13 cellular contexts compared by ENCODE assay signal in genomic region chr13:81406639-81407292, GRCh38.
A peak's percentile ranks its signal among the peaks of the same experiment; 100 is the strongest.
DNase-seq lines count a peak whose midpoint lies in the region; ATAC-seq, FAIRE-seq and TF ChIP-seq lines count a peak whose summit lies in the region.
"Had no signal": no experiment of that assay in that cellular context is flagged by ENCODE, and none has a peak within 500 bp of the region (broad histone marks: within the 10 kb centered on the region; RNA-seq: fewer than 3 reads in every experiment).

No MANE protein-coding gene starts in this region.

- no peaks in the 10 kb centered on the region for H3K27me3 ChIP-seq in gastroesophageal sphincter
- no peaks in the 10 kb centered on the region for H3K27me3 ChIP-seq in BE2C
- H3K27me3 ChIP-seq: adrenal gland had no signal

- DNase-seq in GM18507 (ENCODE audit: extremely low spot score, insufficient read length, low read depth): no peak
- peak; percentile 35 for DNase-seq in RCC 7860 (ENCODE audit: low spot score)
- no peak for DNase-seq in T-helper 2 cell
- no peak for DNase-seq in BE2C
- no peak for DNase-seq in NCI-H226
- DNase-seq: adrenal gland, NCI-H2029, PC-3 had no signal

- H3K4me1 ChIP-seq in gastroesophageal sphincter: no peaks in the 10 kb centered on the region
- H3K4me1 ChIP-seq in BE2C: no peaks in the 10 kb centered on the region
- H3K4me1 ChIP-seq: adrenal gland, parathyroid adenoma had no signal

- H3K4me3 ChIP-seq in gastroesophageal sphincter (no peak overlapping the region), BE2C (ENCODE audit: low read depth, low read length) (no peak overlapping the region)
- H3K4me3 ChIP-seq: adrenal gland had no signal

- peak; percentile 84 for FAIRE-seq in GM18507 (lab: Jason Lieb, UNC)
- peak; percentile 86 for FAIRE-seq in RCC 7860 (lab: Jason Lieb, UNC)
- FAIRE-seq: frontal cortex had no signal

- TF ChIP-seq EP300 in gastroesophageal sphincter (IDR thresholded peaks at IDR 0.05): no peak

- ATAC-seq in GM21423 (IDR thresholded peaks at IDR 0.05; ENCODE audit: unreplicated experiment) (peak; percentile 88), HG03060 (IDR thresholded peaks at IDR 0.05; ENCODE audit: low read depth, unreplicated experiment) (peak; percentile 66), gastroesophageal sphincter (no peak)
- ATAC-seq: PC-3 had no signal

- TF ChIP-seq POLR2A in gastroesophageal sphincter (IDR thresholded peaks at IDR 0.05): no peak

- no peak overlapping the region for H3K27ac ChIP-seq in gastroesophageal sphincter
- H3K27ac ChIP-seq: adrenal gland, parathyroid adenoma had no signal

- WGBS in gastroesophageal sphincter (ENCODE audit: low coverage in 1 of 2), 2 donors: 92 to 94% methylated on average over 4 of the region's 4 CpGs

- TF ChIP-seq CTCF in gastroesophageal sphincter (IDR thresholded peaks at IDR 0.05): no peak
- no peak for TF ChIP-seq CTCF in BE2C (IDR thresholded peaks at IDR 0.05; ENCODE audit: low read depth, low read length)

- H3K9me3 ChIP-seq in gastroesophageal sphincter (no peaks in the 10 kb centered on the region), BE2C (no peaks in the 10 kb centered on the region)
- H3K9me3 ChIP-seq: adrenal gland had no signal

- H3K36me3 ChIP-seq in gastroesophageal sphincter: no peaks in the 10 kb centered on the region
- H3K36me3 ChIP-seq in BE2C: no peaks in the 10 kb centered on the region
- H3K36me3 ChIP-seq: adrenal gland had no signal
